Comparison of ENCODE assay signal across 10 cellular contexts in genomic region chr4:105215609-105216313, GRCh38.
DNase-seq lines count a peak whose midpoint lies in the region; ATAC-seq and TF ChIP-seq lines count a peak whose summit lies in the region.
"Had no signal": no experiment of that assay in that cellular context is flagged by ENCODE, and none has a peak within 500 bp of the region (broad histone marks: within the 10 kb centered on the region; RNA-seq: fewer than 3 reads in every experiment).

No MANE protein-coding gene starts in this region.

- no peak overlapping the region for H3K4me3 ChIP-seq in mucosa of descending colon
- H3K4me3 ChIP-seq: right atrium auricular region had no signal

- no peaks in the 10 kb centered on the region for H3K36me3 ChIP-seq in mucosa of descending colon (ENCODE audit: low read depth)
- H3K36me3 ChIP-seq: right atrium auricular region had no signal

- peaks cover 8% of the 10 kb centered on the region for H3K4me1 ChIP-seq in mucosa of descending colon (ENCODE audit: low read depth)

- TF ChIP-seq CTCF in mucosa of descending colon (IDR thresholded peaks at IDR 0.05): no peak

- ATAC-seq in GM18511 (IDR thresholded peaks at IDR 0.05; ENCODE audit: unreplicated experiment): peak; percentile 67
- ATAC-seq in GM21737 (IDR thresholded peaks at IDR 0.05; ENCODE audit: unreplicated experiment): peak; percentile 71
- peak; percentile 58 for ATAC-seq in mucosa of descending colon

- DNase-seq in RPMI7951 (ENCODE audit: low read depth): peak; percentile 5
- DNase-seq in mucosa of descending colon: no peak
- DNase-seq in NCI-H146 (lab: John Stamatoyannopoulos, UW): no peak
- DNase-seq in activated effector memory CD4-positive, alpha-beta T cell treated with anti-CD3 and anti-CD28 coated beads, Interleukin-2, amount 50 U/mL, for 16 hours: no peak
- no peak for DNase-seq in NCI-H2196 treated with DMSO at 0.1 percent for 48 hours (lab: John Stamatoyannopoulos, UW; ENCODE audit: unreplicated experiment)
- no peak for DNase-seq in activated gamma-delta T cell (lab: John Stamatoyannopoulos, UW)
- DNase-seq: NCI-H2171 treated with DMSO at 0.1 percent for 48 hours had no signal

- H3K9me3 ChIP-seq in mucosa of descending colon: no peaks in the 10 kb centered on the region
- H3K9me3 ChIP-seq: right atrium auricular region had no signal

- intact Hi-C loops in mucosa of descending colon (cut with DNase I, micrococcal nuclease): no loop called here
